ENCODE assay signal across 8 cellular contexts in the genomic region with DNA sequence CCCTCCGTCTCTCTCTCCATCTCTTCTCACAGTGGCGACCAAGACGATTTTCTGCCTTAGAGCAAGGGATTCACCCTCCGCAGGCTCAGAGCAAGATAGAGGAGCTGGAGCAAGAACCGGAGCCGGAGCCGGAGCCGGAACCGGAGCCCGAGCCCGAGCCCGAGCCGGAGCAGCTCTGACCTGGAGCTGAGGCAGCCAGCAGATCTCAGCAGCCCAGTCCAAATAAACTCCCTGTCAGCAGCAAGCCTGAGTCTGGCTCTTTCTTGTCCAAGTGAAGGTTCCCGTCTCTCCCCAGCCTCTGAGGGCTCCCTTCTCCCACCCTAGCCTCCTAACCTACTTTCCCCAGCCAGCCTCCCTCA. TPM values are rescaled to one million over a fixed set of nuclear protein-coding genes. Genes with fewer than 3 reads are reported as not detected.
DNase-seq lines count a peak whose midpoint lies in the region; ATAC-seq, FAIRE-seq and TF ChIP-seq lines count a peak whose summit lies in the region.

No MANE protein-coding gene starts in this region.

- H3K9me1 ChIP-seq in endothelial cell of umbilical vein (replicated peaks; ENCODE audit: control insufficient read depth, extremely low read depth, insufficient read depth, low read length) = no peaks in the 10 kb centered on the region

- TF ChIP-seq CTCF in endothelial cell of umbilical vein (IDR thresholded peaks at IDR 0.05; ENCODE audit: extremely low read depth in 1 of 2, insufficient read depth in 1 of 2, low read depth in 1 of 2, low read length in 2 of 2) (no peak), neural cell (IDR thresholded peaks at IDR 0.05; ENCODE audit: poor library complexity, severe bottlenecking) (no peak)

- no peak for FAIRE-seq in endothelial cell of umbilical vein (lab: Jason Lieb, UNC)

- H4K20me1 ChIP-seq in endothelial cell of umbilical vein (replicated peaks; ENCODE audit: control insufficient read depth, extremely low read depth, insufficient read depth, low read length) (no peaks in the 10 kb centered on the region), neural cell (ENCODE audit: insufficient read depth) (no peaks in the 10 kb centered on the region)

- dilution Hi-C loops in endothelial cell of umbilical vein (cut with MboI; ENCODE audit: extremely low pct_ligation_motif_present, low sequenced_read_pairs) = no loop called here

- intact Hi-C loops in endothelial cell of umbilical vein (cut with micrococcal nuclease) = loop anchor here (5.0 kb wide), 1 partner anchor 91 kb away; a partner anchor contains a TSS

- H3K36me3 ChIP-seq in endothelial cell of umbilical vein (ENCODE audit: control insufficient read depth in 2 of 2, extremely low read depth in 1 of 2, insufficient read depth in 2 of 2, low read length in 2 of 2) (peaks cover 0 to 7% of the 10 kb centered on the region in 2 experiments), neural cell (ENCODE audit: insufficient read depth, low read length) (peaks cover 3% of the 10 kb centered on the region)

- CTCF ChIA-PET in endothelial cell of umbilical vein (lab: Charles Lee) = interaction anchor here (0.6 to 9.5 kb wide), 13 partner anchors 11 to 163 kb away, joined by 3 to 107 read pairs (median 4); a partner anchor contains a TSS

- no peak for TF ChIP-seq POLR2A in endothelial cell of umbilical vein (IDR thresholded peaks at IDR 0.05; ENCODE audit: low read depth, low read length)

- H3K4me2 ChIP-seq in endothelial cell of umbilical vein (ENCODE audit: insufficient read depth, low read length) = peak overlapping the region; percentile 65
- H3K4me2 ChIP-seq in neural cell (ENCODE audit: low read length) = peak overlapping the region; percentile 6

- no peak overlapping the region for H3K4me3 ChIP-seq in endothelial cell of umbilical vein (replicated peaks in 1 of 3; ENCODE audit: insufficient read depth in 1 of 3, low read depth in 1 of 3, low read length in 3 of 3)
- H3K4me3 ChIP-seq in neural cell (ENCODE audit: low read length) = peak overlapping the region; percentile 55

- POLR2A ChIA-PET in endothelial cell of umbilical vein (lab: Charles Lee) = interaction anchor here (2.3 kb wide), 1 partner anchor 12 kb away, joined by 16 read pairs; a partner anchor contains a TSS

- H3F3A ChIP-seq in neural cell (ENCODE audit: insufficient read depth, low read length, poor library complexity, severe bottlenecking) = no peaks in the 10 kb centered on the region

- no peak for ATAC-seq in GM18870 (IDR thresholded peaks at IDR 0.05; ENCODE audit: unreplicated experiment)
- no peak for ATAC-seq in GM19395 (IDR thresholded peaks at IDR 0.05; ENCODE audit: unreplicated experiment)

- no peak for TF ChIP-seq EP300 in neural cell (conservative IDR thresholded peaks at IDR 0.05; ENCODE audit: poor library complexity, severe bottlenecking)

- no peaks in the 10 kb centered on the region for H3K9me3 ChIP-seq in endothelial cell of umbilical vein (replicated peaks; ENCODE audit: control insufficient read depth, insufficient read depth, low read length)
- no peaks in the 10 kb centered on the region for H3K9me3 ChIP-seq in neural cell (ENCODE audit: low read length)

- H3K9ac ChIP-seq in endothelial cell of umbilical vein (replicated peaks; ENCODE audit: extremely low read depth, insufficient read depth, low read length) (no peak overlapping the region), neural cell (ENCODE audit: low read length) (peak overlapping the region; percentile 62)

- H3K4me1 ChIP-seq in endothelial cell of umbilical vein (ENCODE audit: control insufficient read depth, extremely low read depth, insufficient read depth, low read length) = peaks cover 5% of the 10 kb centered on the region

- no peaks in the 10 kb centered on the region for H3K9me2 ChIP-seq in neural cell (ENCODE audit: insufficient read depth, low read length)

- H3K27ac ChIP-seq in endothelial cell of umbilical vein (ENCODE audit: insufficient read depth, low read depth, low read length) = no peak overlapping the region
- peak overlapping the region; percentile 79 for H3K27ac ChIP-seq in neural cell (ENCODE audit: low read length)

- peak overlapping the region; percentile 75 for H2AFZ ChIP-seq in endothelial cell of umbilical vein (ENCODE audit: low read depth, low read length)
- H2AFZ ChIP-seq in neural cell (ENCODE audit: low read depth, low read length) = no peak overlapping the region

- TF ChIP-seq RAD21 in neural cell (conservative IDR thresholded peaks at IDR 0.05) = no peak

- no TSS peak for BruUV-seq in endothelial cell of umbilical vein (replicated peaks; lab: Mats Ljungman, UMichigan)

- peak; percentile 58 for DNase-seq in DMS79 treated with DMSO at 0.1 percent for 48 hours (lab: John Stamatoyannopoulos, UW)
- peak; percentile 35 for DNase-seq in NCI-H82 treated with DMSO at 0.1 percent for 48 hours (lab: John Stamatoyannopoulos, UW; ENCODE audit: unreplicated experiment)
- DNase-seq in endothelial cell of umbilical vein (ENCODE audit: low read depth, low spot score) = no peak
- no peak for DNase-seq in SHP77 treated with DMSO at 0.1 percent for 48 hours (lab: John Stamatoyannopoulos, UW)
- no peak for DNase-seq in NCI-H446 treated with DMSO at 0.1 percent for 48 hours (lab: John Stamatoyannopoulos, UW)

- H3K27me3 ChIP-seq in endothelial cell of umbilical vein (ENCODE audit: control insufficient read depth in 2 of 2, insufficient read depth in 2 of 2, low read length in 2 of 2) (no peaks in the 10 kb centered on the region), neural cell (ENCODE audit: insufficient read depth, low read depth, low read length) (no peaks in the 10 kb centered on the region)

- H3K79me2 ChIP-seq in endothelial cell of umbilical vein (ENCODE audit: control insufficient read depth, insufficient read depth, low read length) = no peaks in the 10 kb centered on the region
- H3K79me2 ChIP-seq in neural cell (replicated peaks; ENCODE audit: insufficient read depth, low read length) = no peaks in the 10 kb centered on the region

TF ChIP-seq in neural cell, 6 proteins besides CTCF, POLR2A, EP300 and RAD21 (continues in another document):
- no peak for TF ChIP-seq TAF1 (IDR thresholded peaks at IDR 0.05; ENCODE audit: low read depth)

RNA-seq across cellular contexts. Expression of a gene that starts 5.9 kb away (rescaled TPM):
- 3.8 and 4.1 TPM in 2 replicates for total RNA-seq in endothelial cell of umbilical vein
- 1.3 and 1.8 TPM in 2 replicates for polyA plus RNA-seq in endothelial cell of umbilical vein
- polyA plus RNA-seq in endothelial cell of umbilical vein (2011; cell fraction: cytosol; rRNA removed) = 0.17 and 0.58 TPM in 2 replicates
- polyA plus RNA-seq in endothelial cell of umbilical vein (2011; cell fraction: nucleus; rRNA removed) = 8.8 and 10.8 TPM in 2 replicates
- 1.2 and 1.7 TPM in 2 replicates for polyA plus RNA-seq in endothelial cell of umbilical vein (2012)
- 0.58 and 1.8 TPM in 2 replicates for polyA minus RNA-seq in endothelial cell of umbilical vein
- not detected for polyA minus RNA-seq in endothelial cell of umbilical vein (2011; cell fraction: cytosol; rRNA and poly(A)+ RNA removed)
- polyA minus RNA-seq in endothelial cell of umbilical vein (2011; cell fraction: nucleus; rRNA and poly(A)+ RNA removed) = 1.5 and 2.8 TPM in 2 replicates
- 1.4 and 2.0 TPM in 2 replicates for polyA plus RNA-seq in neural cell
- 0.24 and 1.3 TPM in 2 replicates for polyA minus RNA-seq in neural cell

RNA-seq across cellular contexts. Expression of a gene that starts 11.1 kb away (rescaled TPM):
- not detected in 2 replicates for total RNA-seq in endothelial cell of umbilical vein
- polyA plus RNA-seq in endothelial cell of umbilical vein (not detected in 2 replicates), neural cell (not detected in 2 replicates)
- polyA plus RNA-seq in endothelial cell of umbilical vein (2011; cell fraction: cytosol; rRNA removed) = not detected in 2 replicates
- not detected in 2 replicates for polyA plus RNA-seq in endothelial cell of umbilical vein (2011; cell fraction: nucleus; rRNA removed)
- 0.05 TPM in 1 of 2 replicates, not detected in the other for polyA plus RNA-seq in endothelial cell of umbilical vein (2012)
- polyA minus RNA-seq in endothelial cell of umbilical vein (not detected in 2 replicates), neural cell (not detected in 2 replicates)
- not detected for polyA minus RNA-seq in endothelial cell of umbilical vein (2011; cell fraction: cytosol; rRNA and poly(A)+ RNA removed)
- not detected in 2 replicates for polyA minus RNA-seq in endothelial cell of umbilical vein (2011; cell fraction: nucleus; rRNA and poly(A)+ RNA removed)

RNA-seq across cellular contexts. Expression of a gene that starts 12.0 kb away (rescaled TPM):
- 518 and 555 TPM in 2 replicates for total RNA-seq in endothelial cell of umbilical vein
- polyA plus RNA-seq in endothelial cell of umbilical vein = 661 and 787 TPM in 2 replicates
- polyA plus RNA-seq in endothelial cell of umbilical vein (2011; cell fraction: cytosol; rRNA removed) = 356 and 357 TPM in 2 replicates
- 146 and 181 TPM in 2 replicates for polyA plus RNA-seq in endothelial cell of umbilical vein (2011; cell fraction: nucleus; rRNA removed)
- 327 and 655 TPM in 2 replicates for polyA plus RNA-seq in endothelial cell of umbilical vein (2012)
- 264 and 340 TPM in 2 replicates for polyA minus RNA-seq in endothelial cell of umbilical vein
- polyA minus RNA-seq in endothelial cell of umbilical vein (2011; cell fraction: cytosol; rRNA and poly(A)+ RNA removed) = 73.9 TPM
- 40.4 and 51.6 TPM in 2 replicates for polyA minus RNA-seq in endothelial cell of umbilical vein (2011; cell fraction: nucleus; rRNA and poly(A)+ RNA removed)
- 504 and 557 TPM in 2 replicates for polyA plus RNA-seq in neural cell
- polyA minus RNA-seq in neural cell = 239 and 310 TPM in 2 replicates

RNA-seq across cellular contexts. Expression of a gene that starts 25.2 kb away (rescaled TPM):
- total RNA-seq in endothelial cell of umbilical vein = 136 and 147 TPM in 2 replicates
- polyA plus RNA-seq in endothelial cell of umbilical vein (306 and 319 TPM in 2 replicates), neural cell (134 and 176 TPM in 2 replicates)
- polyA plus RNA-seq in endothelial cell of umbilical vein (2011; cell fraction: cytosol; rRNA removed) = 189 and 228 TPM in 2 replicates
- 119 and 136 TPM in 2 replicates for polyA plus RNA-seq in endothelial cell of umbilical vein (2011; cell fraction: nucleus; rRNA removed)
- 160 and 203 TPM in 2 replicates for polyA plus RNA-seq in endothelial cell of umbilical vein (2012)
- polyA minus RNA-seq in endothelial cell of umbilical vein (221 and 250 TPM in 2 replicates), neural cell (120 and 128 TPM in 2 replicates)
- polyA minus RNA-seq in endothelial cell of umbilical vein (2011; cell fraction: cytosol; rRNA and poly(A)+ RNA removed) = 55.0 TPM
- 43.1 and 46.8 TPM in 2 replicates for polyA minus RNA-seq in endothelial cell of umbilical vein (2011; cell fraction: nucleus; rRNA and poly(A)+ RNA removed)

RNA-seq across cellular contexts. Expression of a gene that starts 43.4 kb away (rescaled TPM):
- total RNA-seq in endothelial cell of umbilical vein = 8.1 and 13.7 TPM in 2 replicates
- 9.0 and 9.7 TPM in 2 replicates for polyA plus RNA-seq in endothelial cell of umbilical vein
- 5.0 and 8.6 TPM in 2 replicates for polyA plus RNA-seq in endothelial cell of umbilical vein (2011; cell fraction: cytosol; rRNA removed)
- polyA plus RNA-seq in endothelial cell of umbilical vein (2011; cell fraction: nucleus; rRNA removed) = 18.3 and 19.1 TPM in 2 replicates
- 9.1 and 17.6 TPM in 2 replicates for polyA plus RNA-seq in endothelial cell of umbilical vein (2012)
- 5.1 and 10.5 TPM in 2 replicates for polyA minus RNA-seq in endothelial cell of umbilical vein
- not detected for polyA minus RNA-seq in endothelial cell of umbilical vein (2011; cell fraction: cytosol; rRNA and poly(A)+ RNA removed)
- 3.3 and 4.8 TPM in 2 replicates for polyA minus RNA-seq in endothelial cell of umbilical vein (2011; cell fraction: nucleus; rRNA and poly(A)+ RNA removed)
- 82.8 and 117 TPM in 2 replicates for polyA plus RNA-seq in neural cell
- polyA minus RNA-seq in neural cell = 80.7 and 91.5 TPM in 2 replicates

Comparison
In these comparisons a context has a peak if more than half of its experiments do, and no peak if none do; other contexts are left out.
1. DNase-seq: peak in DMS79 treated with DMSO at 0.1 percent for 48 hours (single experiment) and NCI-H82 treated with DMSO at 0.1 percent for 48 hours (single experiment); none in endothelial cell of umbilical vein (single experiment), SHP77 treated with DMSO at 0.1 percent for 48 hours (single experiment) and NCI-H446 treated with DMSO at 0.1 percent for 48 hours (single experiment).